In genomic region chr17:74156878-74157277, GRCh38 we compare ENCODE assay signal across 20 cellular contexts.
"Had no signal": no experiment of that assay in that cellular context is flagged by ENCODE, and none has a peak within 500 bp of the region (broad histone marks: within the 10 kb centered on the region; RNA-seq: fewer than 3 reads in every experiment).

No MANE protein-coding gene starts in this region.

- H3K27me3 ChIP-seq: testis, tibial nerve had no signal

- H3K4me3 Mint-ChIP-seq: naive thymus-derived CD8-positive, alpha-beta T cell; stimulated activated memory B cell treated with anti-CD40 and anti-IgM and Interleukin-4, amounts not matched to agents 10 μg/mL and 1 μg/mL and 100 μg/mL, for 72 hours; stimulated activated naive CD8-positive, alpha-beta T cell treated with anti-CD3 and anti-CD28 coated beads, Interleukin-15, Interleukin-2, amounts not matched to agents 100 ng/mL and 50 ng/mL, for 24 hours had no signal

- H3K9me3 ChIP-seq: esophagus squamous epithelium, mucosa of descending colon, neutrophil, spleen, testis, upper lobe of right lung had no signal

- DNase-seq: dorsolateral prefrontal cortex; effector memory CD4-positive, alpha-beta T cell; esophagus squamous epithelium; foreskin fibroblast; mammary epithelial cell; mucosa of descending colon; naive thymus-derived CD8-positive, alpha-beta T cell; spleen; stimulated activated CD4-positive, alpha-beta T cell treated with anti-CD3 and anti-CD28 coated beads, Interleukin-15, amount 100 ng/mL, for 24 hours; stimulated activated CD4-positive, alpha-beta T cell treated with anti-CD3 and anti-CD28 coated beads, Interleukin-1b, Interleukin-23, amount 100 ng/mL, for 48 hours; stimulated activated CD4-positive, alpha-beta T cell treated with anti-CD3 and anti-CD28 coated beads, Interleukin-4, amount 100 ng/mL, for 24 hours; testis had no signal

- H3K4me1 ChIP-seq: spleen, testis, tibial nerve, upper lobe of right lung had no signal

- H3K4me3 ChIP-seq: coronary artery, dorsolateral prefrontal cortex, esophagus squamous epithelium, mucosa of descending colon, spleen, testis, tibial nerve, upper lobe of right lung had no signal

- H3K4me1 Mint-ChIP-seq: stimulated activated memory B cell treated with anti-CD40 and anti-IgM and Interleukin-4, amounts not matched to agents 10 μg/mL and 1 μg/mL and 100 μg/mL, for 72 hours had no signal

- FAIRE-seq: endometrium had no signal

- ATAC-seq: mucosa of descending colon; naive thymus-derived CD8-positive, alpha-beta T cell; sciatic nerve; stimulated activated memory B cell treated with anti-CD40 and anti-IgM and Interleukin-4, amounts not matched to agents 10 μg/mL and 1 μg/mL and 100 μg/mL, for 72 hours; upper lobe of right lung had no signal

- H3K36me3 ChIP-seq: esophagus squamous epithelium, neutrophil, spleen, tibial nerve, upper lobe of right lung had no signal

- H3K36me3 Mint-ChIP-seq: naive thymus-derived CD8-positive, alpha-beta T cell; stimulated activated memory B cell treated with anti-CD40 and anti-IgM and Interleukin-4, amounts not matched to agents 10 μg/mL and 1 μg/mL and 100 μg/mL, for 72 hours had no signal

- H3K9me3 Mint-ChIP-seq: naive thymus-derived CD8-positive, alpha-beta T cell; stimulated activated naive CD8-positive, alpha-beta T cell treated with anti-CD3 and anti-CD28 coated beads, Interleukin-15, Interleukin-2, amounts not matched to agents 100 ng/mL and 50 ng/mL, for 24 hours had no signal

- H3K27ac ChIP-seq: coronary artery, dorsolateral prefrontal cortex, esophagus squamous epithelium, neutrophil, spleen, testis, tibial nerve, upper lobe of right lung had no signal

- H3K27ac Mint-ChIP-seq: stimulated activated memory B cell treated with anti-CD40 and anti-IgM and Interleukin-4, amounts not matched to agents 10 μg/mL and 1 μg/mL and 100 μg/mL, for 72 hours; stimulated activated naive CD8-positive, alpha-beta T cell treated with anti-CD3 and anti-CD28 coated beads, Interleukin-15, Interleukin-2, amounts not matched to agents 100 ng/mL and 50 ng/mL, for 24 hours had no signal
